8 cellular contexts compared by ENCODE assay signal in the genomic region with DNA sequence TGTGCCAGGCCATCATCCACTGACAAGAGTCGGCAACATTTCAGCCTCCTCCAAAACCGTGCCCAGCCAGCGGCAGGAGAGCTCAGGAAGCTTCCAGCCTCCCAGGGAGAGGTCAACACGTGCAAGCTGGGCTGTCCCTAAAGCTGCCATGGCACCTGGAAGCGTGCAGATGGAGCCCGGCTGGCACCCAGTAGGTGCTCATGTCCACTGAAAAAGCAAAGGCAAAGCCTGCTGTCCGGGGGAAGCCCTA. TPM values are rescaled to one million over a fixed set of nuclear protein-coding genes. Genes with fewer than 3 reads are reported as not detected.
DNase-seq lines count a peak whose midpoint lies in the region; ATAC-seq and TF ChIP-seq lines count a peak whose summit lies in the region.

No MANE protein-coding gene starts in this region.

- H3K27ac Mint-ChIP-seq in GM23338: no peak overlapping the region

- no peaks in the 10 kb centered on the region for H3K9me3 ChIP-seq in WERI-Rb-1 (ENCODE audit: severe bottlenecking)
- H3K9me3 ChIP-seq in heart right ventricle: no peaks in the 10 kb centered on the region
- H3K9me3 ChIP-seq in skeletal muscle tissue (ENCODE audit: control insufficient read depth in 3 of 3, low read length in 3 of 3): no peaks in the 10 kb centered on the region

- no peak for TF ChIP-seq CTCF in GM23338 (conservative IDR thresholded peaks at IDR 0.05; ENCODE audit: low read depth in 2 of 2)
- TF ChIP-seq CTCF in WERI-Rb-1 (IDR thresholded peaks at IDR 0.05; ENCODE audit: low read depth, low read length): no peak
- TF ChIP-seq CTCF in heart right ventricle (IDR thresholded peaks at IDR 0.05): no peak

- peak overlapping the region; percentile 92 for H3K4me2 ChIP-seq in GM23338

- DNase-seq in GM23338 (ENCODE audit: low spot score): no peak
- no peak for DNase-seq in WERI-Rb-1
- DNase-seq in heart right ventricle: peak; percentile 49 to 54
- DNase-seq in NCI-H345 (lab: John Stamatoyannopoulos, UW): no peak
- no peak for DNase-seq in NCI-H1694 (lab: John Stamatoyannopoulos, UW)

- intact Hi-C loops in heart right ventricle (cut with DNase I): loop anchor here in 7 of 10 donors (5.0 to 10.0 kb wide), 6 partner anchors 34 to 257 kb away; partner anchors contain the start of genes DSN1 (in 5 of the 7) and RAB5IF (in 1 of the 7)

- H4K20me1 ChIP-seq in GM23338 (replicated peaks; ENCODE audit: insufficient read depth): peaks cover 10% of the 10 kb centered on the region

- H3K27me3 ChIP-seq in GM23338 (ENCODE audit: insufficient read depth): peaks cover 25% of the 10 kb centered on the region
- no peaks in the 10 kb centered on the region for H3K27me3 ChIP-seq in WERI-Rb-1 (ENCODE audit: insufficient read depth, low read depth, severe bottlenecking)
- peaks cover 0 to 7% (median 0%) of the 10 kb centered on the region in 7 donors for H3K27me3 ChIP-seq in heart right ventricle
- H3K27me3 ChIP-seq in skeletal muscle tissue (ENCODE audit: control insufficient read depth in 3 of 3, insufficient read depth in 3 of 3, low read length in 3 of 3): peaks cover 0 to 28% (median 17%) of the 10 kb centered on the region in 3 donors

- H3K36me3 Mint-ChIP-seq in GM23338 (ENCODE audit: low read depth): peaks cover 4% of the 10 kb centered on the region; the same call in 2 of the 3 replicates

- peaks cover 22% of the 10 kb centered on the region for H3K4me1 ChIP-seq in GM23338 (ENCODE audit: insufficient read depth)
- peaks cover 35 to 68% (median 61%) of the 10 kb centered on the region in 9 donors for H3K4me1 ChIP-seq in heart right ventricle
- H3K4me1 ChIP-seq in skeletal muscle tissue (ENCODE audit: control insufficient read depth in 3 of 3, insufficient read depth in 3 of 3, low read length in 3 of 3): peaks cover 38 to 45% (median 41%) of the 10 kb centered on the region in 3 donors

- H3K4me3 ChIP-seq in GM23338 (peak overlapping the region; percentile 73), WERI-Rb-1 (ENCODE audit: low read depth, low read length) (peak overlapping the region; percentile 53; the same call in 1 of the 2 replicates), heart right ventricle (peak overlapping the region; percentile 22 to 84 (median 73)), skeletal muscle tissue (ENCODE audit: low read length in 3 of 3) (peak overlapping the region; percentile 63 to 77 (median 75))

- H3K4me1 Mint-ChIP-seq in GM23338: peaks cover 51% of the 10 kb centered on the region

- H3F3A ChIP-seq in GM23338 (replicated peaks; ENCODE audit: low read depth): no peaks in the 10 kb centered on the region

- H3K9me3 Mint-ChIP-seq in GM23338: no peaks in the 10 kb centered on the region

- peaks cover 26% of the 10 kb centered on the region for H3K27me3 Mint-ChIP-seq in GM23338 (ENCODE audit: insufficient read depth, low read depth, poor library complexity)

- peak overlapping the region; percentile 75; the same call in 2 of the 3 replicates for H3K4me3 Mint-ChIP-seq in GM23338

- no peak overlapping the region for H2AFZ ChIP-seq in GM23338

- no peak for ATAC-seq in GM23338
- ATAC-seq in heart right ventricle: peak in 6 of 8 donors; percentile 2 to 49 (median 24)
- no peak for ATAC-seq in HG02970 (IDR thresholded peaks at IDR 0.05; ENCODE audit: low FRiP score, unreplicated experiment)
- ATAC-seq in HG03139 (IDR thresholded peaks at IDR 0.05; ENCODE audit: unreplicated experiment): no peak

- H3K36me3 ChIP-seq in GM23338 (ENCODE audit: insufficient read depth) (no peaks in the 10 kb centered on the region), WERI-Rb-1 (peaks cover 26% of the 10 kb centered on the region), heart right ventricle (peaks cover 0 to 11% (median 0%) of the 10 kb centered on the region in 9 donors), skeletal muscle tissue (ENCODE audit: control insufficient read depth in 3 of 3, insufficient read depth in 3 of 3, low read length in 3 of 3) (no peaks in the 10 kb centered on the region)

- H3K27ac ChIP-seq in GM23338 (ENCODE audit: low read depth) (no peak overlapping the region), WERI-Rb-1 (peak overlapping the region; percentile 48), heart right ventricle (peak overlapping the region; percentile 25 to 95 (median 94)), skeletal muscle tissue (ENCODE audit: low read depth, low read length) (peak overlapping the region; percentile 80)

- peak overlapping the region; percentile 64 to 74 (median 70) for H3K9ac ChIP-seq in skeletal muscle tissue (ENCODE audit: low read depth in 1 of 3, low read length in 3 of 3)

- no peaks in the 10 kb centered on the region for H3K9me2 ChIP-seq in GM23338 (ENCODE audit: insufficient read depth)

- peaks cover 27% of the 10 kb centered on the region for H3K79me2 ChIP-seq in GM23338 (replicated peaks; ENCODE audit: insufficient read depth)

- 8 to 10% methylated on average over 7 of the region's 7 CpGs for WGBS in heart right ventricle, 2 donors

TF ChIP-seq in GM23338, 12 proteins besides CTCF, POLR2A, EP300 and RAD21:
- TF ChIP-seq JUNB (IDR thresholded peaks at IDR 0.05; ENCODE audit: unreplicated experiment) (no peak), EZH2phosphoT487 (IDR thresholded peaks at IDR 0.05; ENCODE audit: unreplicated experiment) (no peak), STAT1 (IDR thresholded peaks at IDR 0.05; ENCODE audit: unreplicated experiment) (no peak), CREB1 (CRISPR knock-in tag; IDR thresholded peaks at IDR 0.05; ENCODE audit: low read depth) (no peak), ETS1 (IDR thresholded peaks at IDR 0.05) (no peak)

RNA-seq across cellular contexts. Expression of gene TLDC2, which starts 14.4 kb away (rescaled TPM):
- 0.38 and 0.85 TPM in 2 replicates for total RNA-seq in GM23338 (2014; rRNA removed; shearing (Covaris generic))
- polyA plus RNA-seq in GM23338 (2016; fragmentation: Nextera tagmentation; extraction: Ambion mirVana) (0.16 and 0.28 TPM in 2 replicates), heart right ventricle (under 1 TPM in 1 of 2 donors, not detected in 1; 0.01 TPM)
- total RNA-seq in heart right ventricle (not detected), skeletal muscle tissue (under 0.01 TPM)

Comparison
In these comparisons a context has a peak if more than half of its experiments do, and no peak if none do; other contexts are left out.
1. ATAC-seq: peak in heart right ventricle (6 of 8); none in GM23338 (single experiment), HG02970 (single experiment) and HG03139 (single experiment).
2. DNase-seq: peak in heart right ventricle (2 of 2); none in GM23338 (single experiment), WERI-Rb-1 (single experiment), NCI-H345 (single experiment) and NCI-H1694 (single experiment).
3. Peak in every context shown above with its lines, with median percentiles within 50 percentile points of each other: H3K4me3 ChIP-seq.